Comparison of ENCODE assay signal across 1 cellular context in the genomic region with DNA sequence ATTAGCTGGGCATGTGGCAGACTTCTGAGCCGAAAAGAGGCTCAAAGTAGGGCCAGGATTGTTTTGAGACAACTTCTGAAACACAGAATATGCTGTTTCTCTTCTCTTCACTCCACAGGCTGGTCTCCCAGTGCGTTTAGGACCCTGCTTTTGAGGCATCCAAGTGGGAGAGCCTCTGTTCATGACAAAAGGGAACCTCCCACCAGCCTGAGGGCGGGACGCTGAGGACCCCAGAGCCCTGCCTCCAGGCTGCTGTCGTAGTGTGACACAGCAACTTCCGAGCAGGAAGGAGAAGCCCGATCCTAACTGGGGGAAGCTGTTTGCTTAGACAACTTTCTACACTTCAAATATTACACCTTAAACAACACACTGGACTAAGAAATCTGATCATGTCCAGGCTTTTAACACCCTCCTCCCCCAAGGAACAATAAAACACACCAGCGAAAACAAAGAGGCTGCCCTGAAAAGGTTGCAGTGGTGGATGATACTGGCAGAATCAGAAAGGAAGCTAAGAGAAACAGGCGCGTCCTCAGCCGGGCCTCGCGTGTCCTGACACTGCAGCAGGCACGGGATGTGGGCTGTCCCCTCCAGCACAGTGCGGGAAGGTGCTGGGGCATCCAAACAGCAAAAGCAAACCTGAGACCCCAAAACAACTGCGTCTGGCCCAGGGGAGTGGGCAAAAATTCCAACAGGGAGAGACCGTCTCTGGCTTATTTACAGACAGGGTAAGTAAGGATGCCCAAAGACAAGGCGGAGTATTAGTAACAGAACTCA.
TF ChIP-seq lines count a peak whose summit lies in the region.

No MANE protein-coding gene starts in this region.

TF ChIP-seq in A549, 52 proteins besides CTCF, POLR2A, EP300 and RAD21 (continued from another document):
- TF ChIP-seq ZC3H11A (IDR thresholded peaks at IDR 0.05) (no peak), ZNF302 (CRISPR knock-in tag; IDR thresholded peaks at IDR 0.05) (no peak), PHF8 (IDR thresholded peaks at IDR 0.05; ENCODE audit: borderline replicate concordance, low read depth) (peak; percentile 41; the same call in 1 of the 2 replicates), NFE2L2 (conservative IDR thresholded peaks at IDR 0.05; ENCODE audit: low read length) (peak; percentile 83), TFCP2L1 (CRISPR knock-in tag; IDR thresholded peaks at IDR 0.05) (0 out of 2 replicates have a peak, but pooled peaks have one; percentile 30), RFX5 (IDR thresholded peaks at IDR 0.05) (no peak), ZSCAN20 (CRISPR knock-in tag; IDR thresholded peaks at IDR 0.05) (no peak), TP53 (CRISPR knock-in tag; IDR thresholded peaks at IDR 0.05) (peak; percentile 68; the same call in 1 of the 2 replicates), JUN (IDR thresholded peaks at IDR 0.05) (peak in 1 of 2 experiments; percentile 59; a peak in 2 of 5 replicates), FOSL2 (IDR thresholded peaks at IDR 0.05) (no peak), FOSL2 (CRISPR knock-in tag; IDR thresholded peaks at IDR 0.05) (0 out of 2 replicates have a peak, but pooled peaks have one; percentile 21)
- TF ChIP-seq, protein P1, sequence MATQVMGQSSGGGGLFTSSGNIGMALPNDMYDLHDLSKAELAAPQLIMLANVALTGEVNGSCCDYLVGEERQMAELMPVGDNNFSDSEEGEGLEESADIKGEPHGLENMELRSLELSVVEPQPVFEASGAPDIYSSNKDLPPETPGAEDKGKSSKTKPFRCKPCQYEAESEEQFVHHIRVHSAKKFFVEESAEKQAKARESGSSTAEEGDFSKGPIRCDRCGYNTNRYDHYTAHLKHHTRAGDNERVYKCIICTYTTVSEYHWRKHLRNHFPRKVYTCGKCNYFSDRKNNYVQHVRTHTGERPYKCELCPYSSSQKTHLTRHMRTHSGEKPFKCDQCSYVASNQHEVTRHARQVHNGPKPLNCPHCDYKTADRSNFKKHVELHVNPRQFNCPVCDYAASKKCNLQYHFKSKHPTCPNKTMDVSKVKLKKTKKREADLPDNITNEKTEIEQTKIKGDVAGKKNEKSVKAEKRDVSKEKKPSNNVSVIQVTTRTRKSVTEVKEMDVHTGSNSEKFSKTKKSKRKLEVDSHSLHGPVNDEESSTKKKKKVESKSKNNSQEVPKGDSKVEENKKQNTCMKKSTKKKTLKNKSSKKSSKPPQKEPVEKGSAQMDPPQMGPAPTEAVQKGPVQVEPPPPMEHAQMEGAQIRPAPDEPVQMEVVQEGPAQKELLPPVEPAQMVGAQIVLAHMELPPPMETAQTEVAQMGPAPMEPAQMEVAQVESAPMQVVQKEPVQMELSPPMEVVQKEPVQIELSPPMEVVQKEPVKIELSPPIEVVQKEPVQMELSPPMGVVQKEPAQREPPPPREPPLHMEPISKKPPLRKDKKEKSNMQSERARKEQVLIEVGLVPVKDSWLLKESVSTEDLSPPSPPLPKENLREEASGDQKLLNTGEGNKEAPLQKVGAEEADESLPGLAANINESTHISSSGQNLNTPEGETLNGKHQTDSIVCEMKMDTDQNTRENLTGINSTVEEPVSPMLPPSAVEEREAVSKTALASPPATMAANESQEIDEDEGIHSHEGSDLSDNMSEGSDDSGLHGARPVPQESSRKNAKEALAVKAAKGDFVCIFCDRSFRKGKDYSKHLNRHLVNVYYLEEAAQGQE (IDR thresholded peaks at IDR 0.05): peak; percentile 36; the same call in 1 of the 2 replicates
